Comparison of ENCODE assay signal across 8 cellular contexts in the genomic region with DNA sequence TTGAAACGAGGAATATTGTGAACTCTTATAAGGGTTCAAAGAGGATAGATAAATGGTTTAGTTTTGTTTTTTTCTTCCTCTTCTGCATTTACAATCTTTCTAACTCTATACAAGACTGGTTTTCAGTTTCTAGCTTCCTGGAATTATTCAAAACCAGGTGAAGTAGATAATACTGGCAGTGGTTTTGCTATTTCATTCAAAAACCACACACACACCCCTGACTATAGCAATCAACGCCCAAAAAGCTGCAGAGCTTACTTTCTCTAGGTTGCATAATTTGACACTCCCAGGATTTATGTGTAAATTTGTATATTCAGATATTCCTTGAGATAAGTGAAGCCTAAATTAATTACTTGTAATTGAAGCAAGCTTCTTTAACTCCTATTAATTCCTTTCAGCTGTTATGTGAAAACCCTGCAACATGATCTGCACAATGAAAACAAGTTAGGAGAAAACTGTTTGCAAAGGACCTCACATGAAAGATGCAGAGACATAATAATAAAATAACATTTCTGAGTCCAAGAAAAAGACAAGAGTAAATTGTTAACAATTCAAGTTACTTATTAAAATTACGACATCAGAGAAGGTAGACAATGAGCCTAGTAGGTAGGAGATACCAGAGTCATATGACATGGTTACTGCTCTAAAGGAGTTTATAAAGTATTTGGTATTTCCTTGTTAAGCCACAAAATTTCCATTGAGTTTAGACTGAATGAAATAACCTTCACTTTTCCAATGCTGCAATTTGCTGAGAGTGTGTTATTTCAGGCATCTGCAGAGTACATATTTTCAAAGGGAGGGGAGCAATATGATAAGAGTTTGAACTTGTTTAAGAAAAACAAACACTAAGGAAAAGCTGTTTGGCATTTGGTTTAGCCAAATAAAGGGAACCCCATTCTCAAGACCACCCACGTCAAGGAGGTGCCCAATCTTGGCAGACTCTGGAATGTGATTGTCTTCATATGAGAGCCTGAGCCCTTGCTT. TPM values are rescaled to one million over a fixed set of nuclear protein-coding genes. Genes with fewer than 3 reads are reported as not detected.
DNase-seq lines count a peak whose midpoint lies in the region; ATAC-seq and TF ChIP-seq lines count a peak whose summit lies in the region.

No MANE protein-coding gene starts in this region.

- peak overlapping the region; percentile 89 for H2AFZ ChIP-seq in SK-N-SH (ENCODE audit: low read depth)

- H3F3A ChIP-seq in SK-N-SH (replicated peaks; ENCODE audit: insufficient read depth): peaks cover 10% of the 10 kb centered on the region

- H3K4me1 Mint-ChIP-seq in central memory CD8-positive, alpha-beta T cell: peaks cover 23% of the 10 kb centered on the region

- H3K36me3 Mint-ChIP-seq in central memory CD8-positive, alpha-beta T cell (ENCODE audit: insufficient read depth): peaks cover 22% of the 10 kb centered on the region

- CTCF ChIA-PET in SK-N-SH (lab: Yijun Ruan, JAX): interaction anchor here (0.9 to 12.3 kb wide), 9 partner anchors 13 to 492 kb away, joined by 3 to 121 read pairs (median 3); no protein-coding TSS in a partner anchor

- H3K9me3 Mint-ChIP-seq in central memory CD8-positive, alpha-beta T cell: no peaks in the 10 kb centered on the region

- no peak for TF ChIP-seq CTCF in SK-N-SH (IDR thresholded peaks at IDR 0.05)

- H4K20me1 ChIP-seq in SK-N-SH (ENCODE audit: insufficient read depth): peaks cover 22% of the 10 kb centered on the region

- H3K27me3 ChIP-seq in SK-N-SH (ENCODE audit: insufficient read depth) (no peaks in the 10 kb centered on the region), NT2/D1 (ENCODE audit: insufficient read depth, insufficient read length) (no peaks in the 10 kb centered on the region), mucosa of stomach (ENCODE audit: control insufficient read depth, insufficient read depth, low read length) (no peaks in the 10 kb centered on the region)

- peaks cover 26% of the 10 kb centered on the region for H3K79me2 ChIP-seq in SK-N-SH (ENCODE audit: insufficient read depth)

- peak overlapping the region; percentile 98; the same call in 1 of the 2 replicates for H3K9ac ChIP-seq in SK-N-SH
- peak overlapping the region; percentile 93 for H3K9ac ChIP-seq in NT2/D1 (ENCODE audit: insufficient read length, low read depth)
- H3K9ac ChIP-seq in mucosa of stomach (ENCODE audit: low read length): peak overlapping the region; percentile 97

- no peak for TF ChIP-seq RAD21 in SK-N-SH (IDR thresholded peaks at IDR 0.05; ENCODE audit: low read length)

- H3K9me3 ChIP-seq in SK-N-SH (no peaks in the 10 kb centered on the region), NT2/D1 (ENCODE audit: insufficient read depth, low read length) (no peaks in the 10 kb centered on the region), mucosa of stomach (ENCODE audit: control insufficient read depth, low read length) (no peaks in the 10 kb centered on the region)

- H3K36me3 ChIP-seq in SK-N-SH (replicated peaks in 1 of 2; ENCODE audit: control insufficient read depth in 1 of 2, insufficient read depth in 2 of 2, low read length in 1 of 2) (no peaks in the 10 kb centered on the region), NT2/D1 (ENCODE audit: insufficient read depth, insufficient read length, low read length) (peaks cover 5% of the 10 kb centered on the region), mucosa of stomach (ENCODE audit: control insufficient read depth, insufficient read depth, low read length) (no peaks in the 10 kb centered on the region)

- H3K27ac ChIP-seq in SK-N-SH (ENCODE audit: low read depth in 2 of 2, low read length in 1 of 2): peak overlapping the region; percentile 97

- H3K4me2 ChIP-seq in SK-N-SH: peak overlapping the region; percentile 92; the same call in 1 of the 2 replicates

- WGBS in SK-N-SH (ENCODE audit: low lambda C conversion rate): 39% methylated on average over 4 of the region's 4 CpGs

- POLR2A ChIA-PET in SK-N-SH (lab: Yijun Ruan, JAX): interaction anchor here (0.7 to 2.5 kb wide), 3 partner anchors 41 to 101 kb away, joined by 3 to 11 read pairs (median 4); no protein-coding TSS in a partner anchor

- no peak for DNase-seq in SK-N-SH
- DNase-seq in NT2/D1 (ENCODE audit: low read depth, low spot score): no peak
- DNase-seq in central memory CD8-positive, alpha-beta T cell (ENCODE audit: low spot score in 2 of 2): no peak
- DNase-seq in activated CD4-positive, CD25-positive, alpha-beta regulatory T cell treated with anti-CD3 and anti-CD28 coated beads, Interleukin-2, amount 50 U/mL, for 72 hours: no peak

- H3K4me1 ChIP-seq in SK-N-SH (ENCODE audit: control insufficient read depth in 1 of 2, insufficient read depth in 2 of 2, low read depth in 1 of 2, low read length in 1 of 2) (peaks cover 17 to 20% of the 10 kb centered on the region in 2 experiments), NT2/D1 (ENCODE audit: insufficient read depth, insufficient read length) (no peaks in the 10 kb centered on the region), mucosa of stomach (ENCODE audit: control insufficient read depth, insufficient read depth, low read length) (peaks cover 30% of the 10 kb centered on the region)

- H3K4me3 Mint-ChIP-seq in central memory CD8-positive, alpha-beta T cell: peak overlapping the region; percentile 84

- TF ChIP-seq EP300 in SK-N-SH (IDR thresholded peaks at IDR 0.05; ENCODE audit: borderline replicate concordance in 1 of 2, low read depth in 1 of 2, low read length in 1 of 2): no peak

- H3K27me3 Mint-ChIP-seq in central memory CD8-positive, alpha-beta T cell: no peaks in the 10 kb centered on the region

- no peaks in the 10 kb centered on the region for H3K9me2 ChIP-seq in SK-N-SH

- ATAC-seq in SK-N-SH treated with all-trans-retinoic acid at 6 μM for 48 hours (no peak), HG02840 (IDR thresholded peaks at IDR 0.05; ENCODE audit: low FRiP score, unreplicated experiment) (no peak), GM21528 (IDR thresholded peaks at IDR 0.05; ENCODE audit: low FRiP score, unreplicated experiment) (no peak)
- ATAC-seq in central memory CD8-positive, alpha-beta T cell (replicated peaks; ENCODE audit: extremely low read depth, poor library complexity, severe bottlenecking): no peak

- H3K4me3 ChIP-seq in SK-N-SH (ENCODE audit: low read depth in 2 of 2, low read length in 1 of 2) (peak overlapping the region; percentile 71 to 93; a peak in 2 of 4 replicates), NT2/D1 (ENCODE audit: insufficient read length, low read depth) (no peak overlapping the region), mucosa of stomach (ENCODE audit: low read length) (no peak overlapping the region)

- peak overlapping the region; percentile 93 for H3K27ac Mint-ChIP-seq in central memory CD8-positive, alpha-beta T cell (ENCODE audit: low read depth)

TF ChIP-seq in SK-N-SH, 30 proteins besides CTCF, POLR2A, EP300 and RAD21 (continues in another document):
- no peak for TF ChIP-seq NFIC (IDR thresholded peaks at IDR 0.05; ENCODE audit: borderline replicate concordance)

TF ChIP-seq in SK-N-SH treated with all-trans-retinoic acid at 6 μM for 48 hours, 23 proteins besides CTCF, POLR2A, EP300 and RAD21 (continues in another document):
- TF ChIP-seq SNAI2 (CRISPR knock-in tag; IDR thresholded peaks at IDR 0.05) (no peak), OSR1 (CRISPR knock-in tag; IDR thresholded peaks at IDR 0.05) (no peak), ZNF565 (CRISPR knock-in tag; conservative IDR thresholded peaks at IDR 0.05; ENCODE audit: low read depth) (no peak), BACH2 (CRISPR knock-in tag; IDR thresholded peaks at IDR 0.05; ENCODE audit: borderline replicate concordance) (no peak), ZC3H10 (CRISPR knock-in tag; IDR thresholded peaks at IDR 0.05) (no peak), TCF4 (CRISPR knock-in tag; IDR thresholded peaks at IDR 0.05; ENCODE audit: borderline replicate concordance) (no peak), RARB (CRISPR knock-in tag; IDR thresholded peaks at IDR 0.05) (no peak)
- TF ChIP-seq, protein P1, sequence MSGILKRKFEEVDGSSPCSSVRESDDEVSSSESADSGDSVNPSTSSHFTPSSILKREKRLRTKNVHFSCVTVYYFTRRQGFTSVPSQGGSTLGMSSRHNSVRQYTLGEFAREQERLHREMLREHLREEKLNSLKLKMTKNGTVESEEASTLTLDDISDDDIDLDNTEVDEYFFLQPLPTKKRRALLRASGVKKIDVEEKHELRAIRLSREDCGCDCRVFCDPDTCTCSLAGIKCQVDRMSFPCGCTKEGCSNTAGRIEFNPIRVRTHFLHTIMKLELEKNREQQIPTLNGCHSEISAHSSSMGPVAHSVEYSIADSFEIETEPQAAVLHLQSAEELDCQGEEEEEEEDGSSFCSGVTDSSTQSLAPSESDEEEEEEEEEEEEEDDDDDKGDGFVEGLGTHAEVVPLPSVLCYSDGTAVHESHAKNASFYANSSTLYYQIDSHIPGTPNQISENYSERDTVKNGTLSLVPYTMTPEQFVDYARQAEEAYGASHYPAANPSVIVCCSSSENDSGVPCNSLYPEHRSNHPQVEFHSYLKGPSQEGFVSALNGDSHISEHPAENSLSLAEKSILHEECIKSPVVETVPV (CRISPR knock-in tag; IDR thresholded peaks at IDR 0.05): no peak
- TF ChIP-seq, protein P2, sequence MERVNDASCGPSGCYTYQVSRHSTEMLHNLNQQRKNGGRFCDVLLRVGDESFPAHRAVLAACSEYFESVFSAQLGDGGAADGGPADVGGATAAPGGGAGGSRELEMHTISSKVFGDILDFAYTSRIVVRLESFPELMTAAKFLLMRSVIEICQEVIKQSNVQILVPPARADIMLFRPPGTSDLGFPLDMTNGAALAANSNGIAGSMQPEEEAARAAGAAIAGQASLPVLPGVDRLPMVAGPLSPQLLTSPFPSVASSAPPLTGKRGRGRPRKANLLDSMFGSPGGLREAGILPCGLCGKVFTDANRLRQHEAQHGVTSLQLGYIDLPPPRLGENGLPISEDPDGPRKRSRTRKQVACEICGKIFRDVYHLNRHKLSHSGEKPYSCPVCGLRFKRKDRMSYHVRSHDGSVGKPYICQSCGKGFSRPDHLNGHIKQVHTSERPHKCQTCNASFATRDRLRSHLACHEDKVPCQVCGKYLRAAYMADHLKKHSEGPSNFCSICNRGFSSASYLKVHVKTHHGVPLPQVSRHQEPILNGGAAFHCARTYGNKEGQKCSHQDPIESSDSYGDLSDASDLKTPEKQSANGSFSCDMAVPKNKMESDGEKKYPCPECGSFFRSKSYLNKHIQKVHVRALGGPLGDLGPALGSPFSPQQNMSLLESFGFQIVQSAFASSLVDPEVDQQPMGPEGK (CRISPR knock-in tag; IDR thresholded peaks at IDR 0.05; ENCODE audit: borderline replicate concordance): no peak

RNA-seq across cellular contexts. Expression of a gene that starts 1.6 kb away (rescaled TPM):
- 40.9 and 61.9 TPM in 2 replicates for polyA plus RNA-seq in SK-N-SH (2012; rRNA removed)
- 57.8 and 59.5 TPM in 2 replicates for polyA plus RNA-seq in SK-N-SH (2012; cell fraction: cytosol; rRNA removed)
- polyA plus RNA-seq in SK-N-SH (2012; cell fraction: nucleus; rRNA removed): 51.9 and 65.3 TPM in 2 replicates

RNA-seq across cellular contexts. Expression of a gene that starts 53.5 kb away (rescaled TPM):
- 86.5 and 102 TPM in 2 replicates for polyA plus RNA-seq in SK-N-SH (2012; rRNA removed)
- 125 and 185 TPM in 2 replicates for polyA plus RNA-seq in SK-N-SH (2012; cell fraction: cytosol; rRNA removed)
- polyA plus RNA-seq in SK-N-SH (2012; cell fraction: nucleus; rRNA removed): 58.1 and 110 TPM in 2 replicates

Comparison
In these comparisons a context has a peak if more than half of its experiments do, and no peak if none do; other contexts are left out.
1. H3K4me3 ChIP-seq: peak in SK-N-SH (2 of 2); none in NT2/D1 (single experiment) and mucosa of stomach (single experiment).
2. Peak in every context shown above with its lines, with median percentiles within 50 percentile points of each other: H3K9ac ChIP-seq.